16 cellular contexts compared by ENCODE assay signal in genomic region chr5:134463991-134464760, GRCh38. TPM values are rescaled to one million over a fixed set of nuclear protein-coding genes. Genes with fewer than 3 reads are reported as not detected.
A peak's percentile ranks its signal among the peaks of the same experiment; 100 is the strongest.
DNase-seq lines count a peak whose midpoint lies in the region; ATAC-seq and TF ChIP-seq lines count a peak whose summit lies in the region.
"Had no signal": no experiment of that assay in that cellular context is flagged by ENCODE, and none has a peak within 500 bp of the region (broad histone marks: within the 10 kb centered on the region; RNA-seq: fewer than 3 reads in every experiment).

No MANE protein-coding gene starts in this region.

- H3K4me3 Mint-ChIP-seq in neural crest cell = peak overlapping the region; percentile 22
- H3K4me3 Mint-ChIP-seq: activated CD4-positive, alpha-beta memory T cell treated with anti-CD3 and anti-CD28 coated beads, Interleukin-2, amount 10 ng/mL, durations not matched to agents 7 days and 5 days had no signal

- peak; percentile 36 for DNase-seq in M059J (ENCODE audit: low read depth)
- DNase-seq in fibroblast of mammary gland (ENCODE audit: low read depth) = peak; percentile 47
- DNase-seq in neural crest cell (ENCODE audit: low read depth, low spot score) = no peak
- DNase-seq in NCI-H2107 (lab: John Stamatoyannopoulos, UW) = no peak
- no peak for DNase-seq in LoVo (ENCODE audit: low spot score)
- DNase-seq in OCI-M2 (lab: John Stamatoyannopoulos, UW; ENCODE audit: unreplicated experiment) = no peak
- DNase-seq: activated CD4-positive, alpha-beta memory T cell treated with anti-CD3 and anti-CD28 coated beads, Interleukin-2, amount 10 ng/mL, durations not matched to agents 7 days and 5 days; activated gamma-delta T cell; caudate nucleus; NCI-H1417 treated with DMSO at 0.1 percent for 48 hours; NCI-H524 treated with DMSO at 0.1 percent for 48 hours; stimulated activated CD4-positive, alpha-beta T cell treated with anti-CD3 and anti-CD28 coated beads, Interleukin-2, amount 100 ng/mL, for 24 hours had no signal

- H3K4me1 Mint-ChIP-seq in neural crest cell = peaks cover 11% of the 10 kb centered on the region

- no peaks in the 10 kb centered on the region for H3K9me3 Mint-ChIP-seq in neural crest cell
- H3K9me3 Mint-ChIP-seq: activated CD4-positive, alpha-beta memory T cell treated with anti-CD3 and anti-CD28 coated beads, Interleukin-2, amount 10 ng/mL, durations not matched to agents 7 days and 5 days had no signal

- H3K9ac ChIP-seq in BLaER1 treated with 17β-estradiol and CSF1 and Interleukin-3, amounts not matched to agents 10 nM and 100 nM = peak overlapping the region in 6 of 11 experiments; percentile 12 to 78 (median 38); a peak in 8 of 22 replicates
- H3K9ac ChIP-seq: parathyroid adenoma had no signal

- no peaks in the 10 kb centered on the region for H4K20me1 ChIP-seq in BLaER1 treated with 17β-estradiol and CSF1 and Interleukin-3, amounts not matched to agents 10 nM and 100 nM

- H3K27ac ChIP-seq in BLaER1 treated with 17β-estradiol and CSF1 and Interleukin-3, amounts not matched to agents 10 nM and 100 nM = peak overlapping the region in 9 of 11 experiments; percentile 36 to 94 (median 90); a peak in 16 of 22 replicates

- ATAC-seq in GM21723 (IDR thresholded peaks at IDR 0.05; ENCODE audit: unreplicated experiment) = no peak
- ATAC-seq: HCT116 had no signal

- peak overlapping the region in 1 of 10 experiments; percentile 30; a peak in 1 of 20 replicates for H3K4me3 ChIP-seq in BLaER1 treated with 17β-estradiol and CSF1 and Interleukin-3, amounts not matched to agents 10 nM and 100 nM
- H3K4me3 ChIP-seq in fibroblast of mammary gland (ENCODE audit: control insufficient read depth, low read depth, low read length) = no peak overlapping the region

- H3K9me3 ChIP-seq in BLaER1 treated with 17β-estradiol and CSF1 and Interleukin-3, amounts not matched to agents 10 nM and 100 nM (replicated peaks in 1 of 11) = no peaks in the 10 kb centered on the region

- no peaks in the 10 kb centered on the region for H3K36me3 Mint-ChIP-seq in neural crest cell (ENCODE audit: low read depth)

- H3K36me3 ChIP-seq in BLaER1 treated with 17β-estradiol and CSF1 and Interleukin-3, amounts not matched to agents 10 nM and 100 nM = no peaks in the 10 kb centered on the region

- TF ChIP-seq CTCF in fibroblast of mammary gland (conservative IDR thresholded peaks at IDR 0.05; ENCODE audit: control insufficient read depth, insufficient read depth, low read depth, low read length) = no peak
- no peak for TF ChIP-seq CTCF in neural crest cell (conservative IDR thresholded peaks at IDR 0.05)

- peak overlapping the region; percentile 80 to 96 (median 93) for H3K4me2 ChIP-seq in BLaER1 treated with 17β-estradiol and CSF1 and Interleukin-3, amounts not matched to agents 10 nM and 100 nM

- no peak overlapping the region for H3K27ac Mint-ChIP-seq in neural crest cell (ENCODE audit: unreplicated experiment)
- H3K27ac Mint-ChIP-seq: activated CD4-positive, alpha-beta memory T cell treated with anti-CD3 and anti-CD28 coated beads, Interleukin-2, amount 10 ng/mL, durations not matched to agents 7 days and 5 days had no signal

- no peaks in the 10 kb centered on the region for H3K27me3 ChIP-seq in BLaER1 treated with 17β-estradiol and CSF1 and Interleukin-3, amounts not matched to agents 10 nM and 100 nM

- H3K4me1 ChIP-seq in BLaER1 treated with 17β-estradiol and CSF1 and Interleukin-3, amounts not matched to agents 10 nM and 100 nM = peaks cover 48 to 80% (median 71%) of the 10 kb centered on the region in 10 experiments

- peaks cover 4% of the 10 kb centered on the region for H3K27me3 Mint-ChIP-seq in neural crest cell (ENCODE audit: low read depth)

RNA-seq across cellular contexts. Expression of gene CDKN2AIPNL, which starts 52.5 kb away (rescaled TPM):
- 29.9 and 37.1 TPM in 2 replicates for total RNA-seq in M059J (2014; rRNA removed; shearing (Covaris generic))
- 47.0 and 55.1 TPM in 2 replicates for total RNA-seq in neural crest cell

Comparison
In these comparisons a context has a peak if more than half of its experiments do, and no peak if none do; other contexts are left out.
1. DNase-seq: peak in M059J (single experiment) and fibroblast of mammary gland (single experiment); none in neural crest cell (single experiment), NCI-H2107 (single experiment), LoVo (single experiment) and OCI-M2 (single experiment).